Comparison of ENCODE assay signal across 9 cellular contexts in the genomic region with DNA sequence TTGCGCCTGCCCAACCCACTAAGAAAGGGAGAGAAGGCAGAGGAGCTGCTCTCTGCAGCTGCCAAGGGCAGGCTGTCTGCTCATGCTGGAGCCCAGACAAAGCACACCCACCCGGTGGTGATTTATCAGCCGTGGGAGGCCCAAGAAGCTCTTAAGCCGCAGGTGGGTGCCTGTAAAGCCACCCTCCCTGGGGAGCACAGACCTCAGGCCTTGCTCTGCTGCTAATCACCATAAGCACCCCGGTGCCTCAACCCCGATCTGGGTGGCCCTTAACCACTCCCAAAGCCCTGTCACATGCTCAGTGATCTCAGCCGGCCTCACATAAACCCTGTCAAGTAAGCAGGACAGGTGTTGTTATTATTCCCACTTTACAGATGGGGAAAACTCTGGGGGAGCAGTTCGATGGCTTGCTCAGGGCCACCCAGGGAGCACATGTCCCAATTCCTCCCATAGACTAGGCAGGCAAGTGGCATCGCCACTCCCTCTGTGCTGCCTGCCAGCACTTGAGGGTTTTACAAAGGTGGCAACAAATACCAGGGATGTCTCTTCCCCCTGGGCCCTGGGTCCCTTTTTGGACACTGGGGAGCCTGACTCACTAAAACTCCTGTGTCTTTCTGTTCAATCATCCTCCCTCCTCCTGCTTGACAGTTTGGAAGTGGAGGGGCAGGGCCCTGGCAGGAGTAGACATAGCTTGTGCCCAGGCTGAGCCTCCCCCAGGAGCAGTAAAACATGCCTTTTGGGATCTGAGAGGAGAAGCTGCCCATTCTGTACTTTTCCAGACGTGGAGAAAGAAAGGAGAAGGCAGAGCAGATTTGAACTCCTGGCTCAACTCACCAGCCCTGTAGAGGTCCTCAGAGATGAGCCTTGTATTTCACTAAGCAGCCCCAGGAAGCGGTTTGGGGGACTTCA.
DNase-seq lines count a peak whose midpoint lies in the region; ATAC-seq and TF ChIP-seq lines count a peak whose summit lies in the region.
"Had no signal": no experiment of that assay in that cellular context is flagged by ENCODE, and none has a peak within 500 bp of the region (broad histone marks: within the 10 kb centered on the region; RNA-seq: fewer than 3 reads in every experiment).

No MANE protein-coding gene starts in this region.

- peaks cover 48% of the 10 kb centered on the region for H3K4me1 Mint-ChIP-seq in chondrocyte (ENCODE audit: low read depth)

- H3K27ac ChIP-seq in ACC112 (ENCODE audit: low read depth, low read length) = peak overlapping the region; percentile 94; the same call in 1 of the 2 replicates
- no peak overlapping the region for H3K27ac ChIP-seq in coronary artery
- H3K27ac ChIP-seq: C4-2B had no signal

- no peaks in the 10 kb centered on the region for H3K27me3 ChIP-seq in ACC112 (ENCODE audit: insufficient read depth, low read length)

- H2AFZ ChIP-seq in ACC112 (ENCODE audit: low read length, unreplicated experiment) = no peak overlapping the region

- no peak for DNase-seq in chondrocyte (ENCODE audit: low spot score)
- DNase-seq in coronary artery (ENCODE audit: low spot score) = no peak
- no peak for DNase-seq in NCI-H345 treated with DMSO at 0.1 percent for 48 hours (lab: John Stamatoyannopoulos, UW; ENCODE audit: unreplicated experiment)
- no peak for DNase-seq in stimulated activated CD8-positive, alpha-beta memory T cell treated with anti-CD3 and anti-CD28 coated beads, Interleukin-4, amount 100 ng/mL, for 48 hours
- no peak for DNase-seq in ureter (ENCODE audit: low spot score)

- H3K27ac Mint-ChIP-seq in chondrocyte (ENCODE audit: unreplicated experiment) = peak overlapping the region; percentile 94

- H3K4me3 ChIP-seq in ACC112 (ENCODE audit: low read depth, low read length) = no peak overlapping the region
- H3K4me3 ChIP-seq in coronary artery = no peak overlapping the region

- TF ChIP-seq CTCF in chondrocyte (IDR thresholded peaks at IDR 0.05) = no peak
- no peak for TF ChIP-seq CTCF in coronary artery (IDR thresholded peaks at IDR 0.05)

- peaks cover 11% of the 10 kb centered on the region for H3K36me3 ChIP-seq in ACC112 (ENCODE audit: insufficient read depth, low read length)

- H3K4me1 ChIP-seq in ACC112 (ENCODE audit: control insufficient read depth, insufficient read depth, low read length, unreplicated experiment) = peaks cover 34% of the 10 kb centered on the region

- ATAC-seq in GM19351 (IDR thresholded peaks at IDR 0.05; ENCODE audit: unreplicated experiment) (peak; percentile 48), HG03175 (IDR thresholded peaks at IDR 0.05; ENCODE audit: unreplicated experiment) (peak; percentile 58)

- H3K36me3 Mint-ChIP-seq in chondrocyte (ENCODE audit: low read depth) = peaks cover 17% of the 10 kb centered on the region

- H3K4me3 Mint-ChIP-seq in chondrocyte (ENCODE audit: unreplicated experiment) = no peak overlapping the region

- H3K27me3 Mint-ChIP-seq in chondrocyte (ENCODE audit: low read depth) = no peaks in the 10 kb centered on the region

- peaks cover 16% of the 10 kb centered on the region for H3K9me3 Mint-ChIP-seq in chondrocyte (ENCODE audit: low read depth)

- H3K79me2 ChIP-seq in ACC112 (ENCODE audit: control insufficient read depth, insufficient read depth, low read length, unreplicated experiment) = no peaks in the 10 kb centered on the region
